16 cellular contexts compared by ENCODE assay signal in the genomic region with DNA sequence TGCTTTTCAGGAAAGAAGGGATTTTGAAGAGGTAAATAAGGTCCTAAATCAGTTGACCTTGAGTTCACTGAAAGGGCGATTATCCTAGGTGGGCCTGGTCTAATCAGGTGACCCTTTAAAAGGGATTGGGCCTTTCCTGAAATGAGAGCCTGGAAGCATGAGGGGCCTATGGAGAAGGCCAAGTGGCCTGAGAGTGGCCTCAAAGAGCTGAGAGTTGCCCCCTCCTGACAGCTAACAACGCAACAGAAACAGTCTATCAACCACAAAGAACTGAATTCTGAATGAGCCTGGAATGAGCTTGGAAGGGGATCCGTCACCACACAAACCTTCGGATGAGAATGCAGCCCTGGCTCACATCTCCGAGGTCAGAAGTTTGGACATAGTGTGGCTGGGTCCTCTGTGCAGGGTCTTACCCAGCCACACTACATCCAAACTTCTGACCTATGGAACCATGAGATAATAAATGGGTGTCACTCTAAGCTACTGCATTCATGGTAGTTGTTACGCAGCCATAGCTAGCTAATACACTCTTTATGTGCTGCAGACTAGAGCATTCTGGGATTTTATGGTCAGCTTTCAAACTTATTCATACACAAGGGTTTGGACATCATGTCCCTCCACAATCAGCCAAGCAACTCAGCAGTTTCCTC.
A peak's percentile ranks its signal among the peaks of the same experiment; 100 is the strongest.
DNase-seq lines count a peak whose midpoint lies in the region; TF ChIP-seq lines count a peak whose summit lies in the region.
"Had no signal": no experiment of that assay in that cellular context is flagged by ENCODE, and none has a peak within 500 bp of the region (broad histone marks: within the 10 kb centered on the region; RNA-seq: fewer than 3 reads in every experiment).

No MANE protein-coding gene starts in this region.

- H3K27ac ChIP-seq in DOHH2 (ENCODE audit: low read depth, low read length) (peak overlapping the region; percentile 92), caudate nucleus (ENCODE audit: low read depth, low read length) (peak overlapping the region; percentile 77), muscle layer of duodenum (ENCODE audit: low read length) (peak overlapping the region; percentile 60), suprapubic skin (peak overlapping the region; percentile 53)
- H3K27ac ChIP-seq: SJCRH30 had no signal

- TF ChIP-seq EP300 in suprapubic skin (IDR thresholded peaks at IDR 0.05) = no peak

- H3K4me2 ChIP-seq in DOHH2 (ENCODE audit: low read length) = peak overlapping the region; percentile 9

- no peak for TF ChIP-seq POLR2A in suprapubic skin (IDR thresholded peaks at IDR 0.05)

- no peaks in the 10 kb centered on the region for H4K20me1 ChIP-seq in DOHH2 (ENCODE audit: control insufficient read depth, insufficient read depth, low read depth, low read length)

- peaks cover 48% of the 10 kb centered on the region for H3F3A ChIP-seq in DOHH2 (ENCODE audit: control insufficient read depth, insufficient read depth)

- DNase-seq in caudate nucleus (lab: John Stamatoyannopoulos, UW) (no peak), suprapubic skin (ENCODE audit: low spot score in 2 of 2) (no peak), DMS 273 treated with DMSO at 0.1 percent for 48 hours (lab: John Stamatoyannopoulos, UW) (no peak), NCI-H226 (no peak), DMS79 (lab: John Stamatoyannopoulos, UW) (no peak)
- no peak for DNase-seq in activated effector memory CD4-positive, alpha-beta T cell treated with Interleukin-2 at 50 U/mL for 16 hours
- DNase-seq: activated CD4-positive, alpha-beta memory T cell treated with anti-CD3 and anti-CD28 coated beads for 36 hours; activated naive CD8-positive, alpha-beta T cell treated with anti-CD3 and anti-CD28 coated beads, Interleukin-2, amount 50 U/mL, for 24 hours; DMS79 treated with DMSO at 0.1 percent for 48 hours; NCI-H1436 treated with DMSO at 0.1 percent for 48 hours; NCI-H345; occipital lobe; SJCRH30; stimulated activated naive CD8-positive, alpha-beta T cell treated with anti-CD3 and anti-CD28 coated beads, Interleukin-15, Interleukin-2, amounts not matched to agents 100 U/mL and 50 U/mL, for 24 hours had no signal

- peaks cover 62% of the 10 kb centered on the region for H3K36me3 ChIP-seq in DOHH2 (ENCODE audit: control insufficient read depth, low read length)
- no peaks in the 10 kb centered on the region for H3K36me3 ChIP-seq in muscle layer of duodenum (ENCODE audit: control insufficient read depth in 1 of 2, insufficient read depth in 2 of 2, low read length in 2 of 2)
- H3K36me3 ChIP-seq in suprapubic skin = no peaks in the 10 kb centered on the region
- H3K36me3 ChIP-seq: SJCRH30 had no signal

- H3K4me3 ChIP-seq in DOHH2 (ENCODE audit: low read length) (peak overlapping the region; percentile 4; the same call in 1 of the 2 replicates), muscle layer of duodenum (ENCODE audit: low read depth in 1 of 2, low read length in 2 of 2) (no peak overlapping the region), suprapubic skin (no peak overlapping the region)
- H3K4me3 ChIP-seq: SJCRH30 had no signal

- H3K4me1 ChIP-seq in DOHH2 (ENCODE audit: control insufficient read depth, low read length) = peaks cover 100% of the 10 kb centered on the region
- no peaks in the 10 kb centered on the region for H3K4me1 ChIP-seq in muscle layer of duodenum (ENCODE audit: control insufficient read depth in 1 of 2, insufficient read depth in 2 of 2, low read length in 2 of 2)
- H3K4me1 ChIP-seq in suprapubic skin = peaks cover 28% of the 10 kb centered on the region
- H3K4me1 ChIP-seq: SJCRH30 had no signal

- H3K27me3 ChIP-seq in DOHH2 (ENCODE audit: control insufficient read depth, low read length) (no peaks in the 10 kb centered on the region), muscle layer of duodenum (ENCODE audit: low read depth, low read length) (no peaks in the 10 kb centered on the region), suprapubic skin (no peaks in the 10 kb centered on the region)
- H3K27me3 ChIP-seq: SJCRH30 had no signal

- H3K9me3 ChIP-seq in DOHH2 (ENCODE audit: control insufficient read depth, insufficient read depth, low read length) = peaks cover 27% of the 10 kb centered on the region
- H3K9me3 ChIP-seq in muscle layer of duodenum (ENCODE audit: control insufficient read depth in 1 of 2, low read length in 2 of 2) = no peaks in the 10 kb centered on the region
- peaks cover 7% of the 10 kb centered on the region for H3K9me3 ChIP-seq in suprapubic skin

- H3K79me2 ChIP-seq in DOHH2 (ENCODE audit: control insufficient read depth, low read length) = peaks cover 96% of the 10 kb centered on the region

- no peak for TF ChIP-seq CTCF in DOHH2 (IDR thresholded peaks at IDR 0.05; ENCODE audit: low read depth, low read length, poor library complexity, severe bottlenecking)
- TF ChIP-seq CTCF in suprapubic skin (IDR thresholded peaks at IDR 0.05) = no peak

- H3K9me2 ChIP-seq in DOHH2 (replicated peaks; ENCODE audit: control insufficient read depth, low read length) = no peaks in the 10 kb centered on the region

- WGBS in suprapubic skin = 98% methylated on average over 6 of the region's 6 CpGs
